In the genomic region with DNA sequence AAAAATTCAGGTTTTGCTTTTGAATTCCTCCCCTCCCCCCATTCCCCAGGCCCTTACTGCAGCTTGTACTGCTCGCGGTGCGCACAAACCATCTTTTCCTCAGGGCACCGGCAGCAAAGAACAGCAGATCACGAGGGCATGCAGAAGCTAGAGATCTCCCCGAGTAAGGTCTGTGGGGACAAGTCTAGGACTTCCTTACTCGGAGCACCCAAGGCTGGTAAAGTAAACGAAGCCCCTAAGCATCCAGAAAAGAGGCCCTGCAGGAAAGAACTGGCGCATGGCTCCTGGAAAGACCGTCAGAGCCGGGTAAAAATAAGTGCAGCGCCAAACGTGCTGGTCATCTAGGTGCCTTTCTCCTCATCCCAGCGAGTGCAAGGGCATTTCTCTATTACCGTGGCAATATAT, we compare ENCODE assay signal across 8 cellular contexts. TPM values are rescaled to one million over a fixed set of nuclear protein-coding genes. Genes with fewer than 3 reads are reported as not detected.
A peak's percentile ranks its signal among the peaks of the same experiment; 100 is the strongest.
DNase-seq lines count a peak whose midpoint lies in the region; ATAC-seq and TF ChIP-seq lines count a peak whose summit lies in the region.

No MANE protein-coding gene starts in this region.

- H3K27ac ChIP-seq in endodermal cell (ENCODE audit: low read depth, low read length), result peak overlapping the region; percentile 95

- peaks cover 39% of the 10 kb centered on the region for H3K4me1 Mint-ChIP-seq in activated CD8-positive, alpha-beta T cell treated with anti-CD3 and anti-CD28 coated beads, Interleukin-2, amount 10 ng/mL, durations not matched to agents 7 days and 5 days (ENCODE audit: low read depth)
- H3K4me1 Mint-ChIP-seq in endodermal cell, result peaks cover 28% of the 10 kb centered on the region
- H3K4me1 Mint-ChIP-seq in mesothelial cell of epicardium, result peaks cover 21% of the 10 kb centered on the region
- peaks cover 29% of the 10 kb centered on the region for H3K4me1 Mint-ChIP-seq in stimulated activated memory B cell treated with anti-CD40 and anti-IgM and Interleukin-4, amounts not matched to agents 10 μg/mL and 1 μg/mL and 100 μg/mL, for 72 hours

- H3K9ac ChIP-seq in endodermal cell (ENCODE audit: extremely low read depth, low read length, poor library complexity, severe bottlenecking), result peak overlapping the region; percentile 88

- H3K9me3 ChIP-seq in endodermal cell (ENCODE audit: control insufficient read depth, low read length), result no peaks in the 10 kb centered on the region

- CTCF ChIA-PET in activated CD8-positive, alpha-beta T cell treated with anti-CD3 and anti-CD28 coated beads, Interleukin-2, amount 10 ng/mL, durations not matched to agents 7 days and 5 days (lab: Charles Lee), result interaction anchor here (0.6 to 3.2 kb wide), 6 partner anchors 8 to 43 kb away, joined by 3 to 21 read pairs (median 5); no protein-coding TSS in a partner anchor

- no peaks in the 10 kb centered on the region for H3K9me3 Mint-ChIP-seq in activated CD8-positive, alpha-beta T cell treated with anti-CD3 and anti-CD28 coated beads, Interleukin-2, amount 10 ng/mL, durations not matched to agents 7 days and 5 days (ENCODE audit: insufficient read depth)
- peaks cover 10% of the 10 kb centered on the region for H3K9me3 Mint-ChIP-seq in endodermal cell
- H3K9me3 Mint-ChIP-seq in mesothelial cell of epicardium, result no peaks in the 10 kb centered on the region
- no peaks in the 10 kb centered on the region for H3K9me3 Mint-ChIP-seq in stimulated activated memory B cell treated with anti-CD40 and anti-IgM and Interleukin-4, amounts not matched to agents 10 μg/mL and 1 μg/mL and 100 μg/mL, for 72 hours

- POLR2A ChIA-PET in activated CD8-positive, alpha-beta T cell treated with anti-CD3 and anti-CD28 coated beads, Interleukin-2, amount 10 ng/mL, durations not matched to agents 7 days and 5 days (lab: Charles Lee), result interaction anchor here (0.6 to 2.6 kb wide), 22 partner anchors 9 to 219 kb away, joined by 3 to 27 read pairs (median 7); a partner anchor contains a TSS

- no peaks in the 10 kb centered on the region for H3K27me3 Mint-ChIP-seq in activated CD8-positive, alpha-beta T cell treated with anti-CD3 and anti-CD28 coated beads, Interleukin-2, amount 10 ng/mL, durations not matched to agents 7 days and 5 days (ENCODE audit: low read depth)
- peaks cover 2% of the 10 kb centered on the region for H3K27me3 Mint-ChIP-seq in endodermal cell (ENCODE audit: insufficient read depth)
- peaks cover 22% of the 10 kb centered on the region for H3K27me3 Mint-ChIP-seq in mesothelial cell of epicardium (ENCODE audit: low read depth)
- H3K27me3 Mint-ChIP-seq in stimulated activated memory B cell treated with anti-CD40 and anti-IgM and Interleukin-4, amounts not matched to agents 10 μg/mL and 1 μg/mL and 100 μg/mL, for 72 hours, result no peaks in the 10 kb centered on the region

- WGBS in endodermal cell (ENCODE audit: insufficient coverage in 1 of 2, insufficient read length in 1 of 2), 2 experiments, result 0% methylated on average over 14 to 15 of the region's 15 CpGs

- H3K27ac Mint-ChIP-seq in activated CD8-positive, alpha-beta T cell treated with anti-CD3 and anti-CD28 coated beads, Interleukin-2, amount 10 ng/mL, durations not matched to agents 7 days and 5 days, result peak overlapping the region; percentile 100
- H3K27ac Mint-ChIP-seq in endodermal cell (peak overlapping the region; percentile 99), mesothelial cell of epicardium (peak overlapping the region; percentile 99)
- peak overlapping the region; percentile 90 for H3K27ac Mint-ChIP-seq in stimulated activated memory B cell treated with anti-CD40 and anti-IgM and Interleukin-4, amounts not matched to agents 10 μg/mL and 1 μg/mL and 100 μg/mL, for 72 hours

- peak; percentile 51 for DNase-seq in DMS 273 (lab: John Stamatoyannopoulos, UW; ENCODE audit: unreplicated experiment)
- no peak for DNase-seq in DMS 273 treated with DMSO at 0.1 percent for 48 hours (lab: John Stamatoyannopoulos, UW)
- peak; percentile 5 for DNase-seq in HFF-Myc (ENCODE audit: extremely low read depth, low read depth)
- DNase-seq in NCI-H1092 treated with DMSO at 0.1 percent for 48 hours (lab: John Stamatoyannopoulos, UW), result peak; percentile 63
- DNase-seq in activated CD8-positive, alpha-beta T cell treated with anti-CD3 and anti-CD28 coated beads, Interleukin-2, amount 10 ng/mL, durations not matched to agents 7 days and 5 days, result peak; percentile 68
- DNase-seq in endodermal cell, result peak; percentile 74
- no peak for DNase-seq in mesothelial cell of epicardium (ENCODE audit: low spot score in 2 of 2, unreplicated experiment in 2 of 2)

- peak overlapping the region; percentile 98 for H3K4me3 ChIP-seq in HFF-Myc (replicated peaks; ENCODE audit: low read depth, low read length)
- peak overlapping the region; percentile 95 for H3K4me3 ChIP-seq in endodermal cell (ENCODE audit: low read length)

- peaks cover 36% of the 10 kb centered on the region for H3K36me3 ChIP-seq in endodermal cell (ENCODE audit: control insufficient read depth, insufficient read depth, low read length)

- H3K27me3 ChIP-seq in endodermal cell (ENCODE audit: control insufficient read depth, insufficient read depth, low read length, poor library complexity, severe bottlenecking), result no peaks in the 10 kb centered on the region

- no peak for TF ChIP-seq CTCF in HFF-Myc (IDR thresholded peaks at IDR 0.05; ENCODE audit: low read depth, low read length, missing control alignments)
- no peak for TF ChIP-seq CTCF in endodermal cell (conservative IDR thresholded peaks at IDR 0.05)
- TF ChIP-seq CTCF in mesothelial cell of epicardium (IDR thresholded peaks at IDR 0.05; ENCODE audit: unreplicated experiment), result no peak

- no peaks in the 10 kb centered on the region for H3K4me1 ChIP-seq in endodermal cell (ENCODE audit: control insufficient read depth, insufficient read depth, low read length)

- H3K4me3 Mint-ChIP-seq in activated CD8-positive, alpha-beta T cell treated with anti-CD3 and anti-CD28 coated beads, Interleukin-2, amount 10 ng/mL, durations not matched to agents 7 days and 5 days, result peak overlapping the region; percentile 99
- H3K4me3 Mint-ChIP-seq in endodermal cell (peak overlapping the region; percentile 97), mesothelial cell of epicardium (peak overlapping the region; percentile 99)
- peak overlapping the region; percentile 94 for H3K4me3 Mint-ChIP-seq in stimulated activated memory B cell treated with anti-CD40 and anti-IgM and Interleukin-4, amounts not matched to agents 10 μg/mL and 1 μg/mL and 100 μg/mL, for 72 hours

- ATAC-seq in activated CD8-positive, alpha-beta T cell treated with anti-CD3 and anti-CD28 coated beads, Interleukin-2, amount 10 ng/mL, durations not matched to agents 7 days and 5 days, result peak; percentile 28
- ATAC-seq in stimulated activated memory B cell treated with anti-CD40 and anti-IgM and Interleukin-4, amounts not matched to agents 10 μg/mL and 1 μg/mL and 100 μg/mL, for 72 hours, result peak; percentile 63

- peaks cover 45% of the 10 kb centered on the region for H3K36me3 Mint-ChIP-seq in activated CD8-positive, alpha-beta T cell treated with anti-CD3 and anti-CD28 coated beads, Interleukin-2, amount 10 ng/mL, durations not matched to agents 7 days and 5 days (ENCODE audit: low read depth)
- H3K36me3 Mint-ChIP-seq in endodermal cell (ENCODE audit: low read depth) (peaks cover 42% of the 10 kb centered on the region), mesothelial cell of epicardium (peaks cover 9% of the 10 kb centered on the region)
- peaks cover 14% of the 10 kb centered on the region for H3K36me3 Mint-ChIP-seq in stimulated activated memory B cell treated with anti-CD40 and anti-IgM and Interleukin-4, amounts not matched to agents 10 μg/mL and 1 μg/mL and 100 μg/mL, for 72 hours

RNA-seq across cellular contexts. Expression of a gene that starts 0.7 kb away (rescaled TPM):
- total RNA-seq in activated CD8-positive, alpha-beta T cell treated with anti-CD3 and anti-CD28 coated beads, Interleukin-2, amount 10 ng/mL, durations not matched to agents 7 days and 5 days, result 1,000 to 10,000 TPM; 1,063 to 1,149 TPM
- total RNA-seq in endodermal cell (1,000 to 10,000 TPM in 1 of 2 donors, 100 to 1,000 TPM in 1; 917 to 1,694 TPM), mesothelial cell of epicardium (508 to 539 TPM (median 531 TPM) in 3 replicates)
- polyA plus RNA-seq in endodermal cell (2013, experiment 1 of 2), result 934 TPM
- 808 TPM for polyA plus RNA-seq in endodermal cell (2013, experiment 2 of 2)

RNA-seq across cellular contexts. Expression of a gene that starts 52.3 kb away (rescaled TPM):
- not detected for total RNA-seq in activated CD8-positive, alpha-beta T cell treated with anti-CD3 and anti-CD28 coated beads, Interleukin-2, amount 10 ng/mL, durations not matched to agents 7 days and 5 days
- total RNA-seq in endodermal cell, result not detected
- not detected for polyA plus RNA-seq in endodermal cell (2013, experiment 1 of 2)
- polyA plus RNA-seq in endodermal cell (2013, experiment 2 of 2), result not detected
- not detected in 3 replicates for total RNA-seq in mesothelial cell of epicardium

Comparison
In these comparisons a context has a peak if more than half of its experiments do, and no peak if none do; other contexts are left out.
1. DNase-seq: peak in DMS 273 (single experiment), HFF-Myc (single experiment), NCI-H1092 treated with DMSO at 0.1 percent for 48 hours (single experiment), activated CD8-positive, alpha-beta T cell treated with anti-CD3 and anti-CD28 coated beads, Interleukin-2, amount 10 ng/mL, durations not matched to agents 7 days and 5 days (single experiment) and endodermal cell (single experiment); none in DMS 273 treated with DMSO at 0.1 percent for 48 hours (single experiment) and mesothelial cell of epicardium (0 of 2).
2. Peak in every context shown above with its lines, with median percentiles within 50 percentile points of each other: H3K27ac Mint-ChIP-seq and H3K4me3 Mint-ChIP-seq.